Comparison of ENCODE assay signal across 10 cellular contexts in the genomic region with DNA sequence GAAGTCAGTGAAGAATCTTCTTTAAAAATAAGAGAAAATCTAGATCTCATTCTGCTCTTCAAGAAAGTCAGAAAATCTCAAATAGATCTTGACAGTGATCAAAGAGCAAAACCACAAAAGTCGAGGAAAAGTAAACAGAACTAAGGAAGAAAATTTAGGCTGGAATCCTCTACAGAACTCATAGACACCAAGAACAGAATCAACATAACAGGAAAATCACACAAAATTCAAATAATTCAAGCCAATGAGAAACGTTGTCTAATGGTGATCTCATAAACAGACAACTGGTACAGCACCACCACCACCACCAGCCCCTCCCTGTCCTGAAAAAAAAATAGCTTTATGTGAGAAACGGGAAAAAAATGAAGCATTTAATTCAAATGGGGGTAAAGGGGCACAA. TPM values are rescaled to one million over a fixed set of nuclear protein-coding genes. Genes with fewer than 3 reads are reported as not detected.
DNase-seq lines count a peak whose midpoint lies in the region; ATAC-seq and TF ChIP-seq lines count a peak whose summit lies in the region.
"Had no signal": no experiment of that assay in that cellular context is flagged by ENCODE, and none has a peak within 500 bp of the region (broad histone marks: within the 10 kb centered on the region; RNA-seq: fewer than 3 reads in every experiment).

No MANE protein-coding gene starts in this region.

- H3K4me1 ChIP-seq in OCI-LY7 (ENCODE audit: insufficient read depth, low read length, poor library complexity, severe bottlenecking) (peaks cover 92% of the 10 kb centered on the region), endocrine pancreas (ENCODE audit: control insufficient read depth, insufficient read depth, low read length) (peaks cover 27% of the 10 kb centered on the region), osteoblast (ENCODE audit: insufficient read depth, low read length) (peaks cover 75% of the 10 kb centered on the region), aorta (ENCODE audit: control insufficient read depth in 1 of 2, insufficient read depth in 2 of 2, low read length in 2 of 2) (peaks cover 3 to 19% of the 10 kb centered on the region in 2 donors)

- POLR2A ChIA-PET in OCI-LY7 (lab: Charles Lee) = interaction anchor here (0.5 to 7.0 kb wide), 6 partner anchors 9 to 1982 kb away, joined by 3 to 68 read pairs (median 4); no protein-coding TSS in a partner anchor

- H4K20me1 ChIP-seq in OCI-LY7 (ENCODE audit: insufficient read depth, low read length) (peaks cover 59% of the 10 kb centered on the region), osteoblast (ENCODE audit: insufficient read depth, low read length) (peaks cover 91% of the 10 kb centered on the region)

- H3K27me3 ChIP-seq in endocrine pancreas (ENCODE audit: control insufficient read depth, insufficient read depth, low read length) (no peaks in the 10 kb centered on the region), osteoblast (ENCODE audit: insufficient read depth, low read length) (no peaks in the 10 kb centered on the region), aorta (ENCODE audit: control insufficient read depth in 1 of 2, insufficient read depth in 2 of 2, low read length in 1 of 2) (no peaks in the 10 kb centered on the region)

- no peaks in the 10 kb centered on the region for H3K9me2 ChIP-seq in OCI-LY7 (ENCODE audit: insufficient read depth, low read length)

- no peak overlapping the region for H3K9ac ChIP-seq in endocrine pancreas (ENCODE audit: control insufficient read depth, insufficient read depth, low read length)

- intact Hi-C loops in OCI-LY7 (cut with micrococcal nuclease; ENCODE audit: unreplicated experiment) = no loop called here
- intact Hi-C loops in aorta (cut with DNase I) = no loop called here

- no peaks in the 10 kb centered on the region; the same call in 1 of the 2 replicates for H3K9me3 ChIP-seq in OCI-LY7 (ENCODE audit: low read length)
- no peaks in the 10 kb centered on the region for H3K9me3 ChIP-seq in endocrine pancreas (ENCODE audit: control insufficient read depth, low read length)
- H3K9me3 ChIP-seq in osteoblast (ENCODE audit: low read depth, low read length) = no peaks in the 10 kb centered on the region
- no peaks in the 10 kb centered on the region for H3K9me3 ChIP-seq in aorta (ENCODE audit: control insufficient read depth, low read length)

- ATAC-seq in GM19395 (IDR thresholded peaks at IDR 0.05; ENCODE audit: unreplicated experiment) (no peak), aorta (ENCODE audit: low FRiP score) (no peak)

- CTCF ChIA-PET in OCI-LY7 (lab: Charles Lee; ENCODE audit: unreplicated experiment) = interaction anchor here (0.5 kb wide), 1 partner anchor 146 kb away, joined by 3 read pairs; no protein-coding TSS in a partner anchor

- H3K79me2 ChIP-seq in OCI-LY7 (ENCODE audit: insufficient read depth, low read depth, low read length) (peaks cover 100% of the 10 kb centered on the region), osteoblast (ENCODE audit: insufficient read depth, low read length) (peaks cover 100% of the 10 kb centered on the region)

- H2AFZ ChIP-seq in OCI-LY7 (ENCODE audit: low read length) (no peak overlapping the region), osteoblast (ENCODE audit: low read length) (no peak overlapping the region)

- in situ Hi-C loops in ACHN (cut with HindIII; ENCODE audit: low pct_ligation_motif_present, low pct_unique_long_range_greater_than_20kb, low sequenced_read_pairs) = no loop called here

- H3K36me3 ChIP-seq in OCI-LY7 (ENCODE audit: insufficient read depth, low read length) (peaks cover 77% of the 10 kb centered on the region), endocrine pancreas (ENCODE audit: control insufficient read depth, insufficient read depth, low read length) (no peaks in the 10 kb centered on the region), osteoblast (ENCODE audit: insufficient read depth, low read length) (peaks cover 20% of the 10 kb centered on the region), aorta (ENCODE audit: control insufficient read depth in 1 of 2, insufficient read depth in 2 of 2, low read length in 1 of 2) (no peaks in the 10 kb centered on the region)

- 16 to 18% methylated on average over 3 of the region's 3 CpGs for WGBS in aorta, 2 donors

- no peak for TF ChIP-seq CTCF in OCI-LY7 (conservative IDR thresholded peaks at IDR 0.05; ENCODE audit: low read length)
- TF ChIP-seq CTCF in osteoblast (IDR thresholded peaks at IDR 0.05; ENCODE audit: extremely low read depth, low read depth, low read length) = no peak

- H3K27ac ChIP-seq in OCI-LY7 (ENCODE audit: low read depth, low read length, poor library complexity, severe bottlenecking) (peak overlapping the region; percentile 66), osteoblast (ENCODE audit: low read depth, low read length) (peak overlapping the region; percentile 6), aorta (ENCODE audit: low read depth in 1 of 2, low read length in 2 of 2) (no peak overlapping the region)

- H3K4me2 ChIP-seq in OCI-LY7 (ENCODE audit: low read length) = peak overlapping the region; percentile 85
- H3K4me2 ChIP-seq in osteoblast (ENCODE audit: insufficient read depth, low read length) = peak overlapping the region; percentile 63

- no peak overlapping the region for H3K4me3 ChIP-seq in OCI-LY7 (ENCODE audit: low read depth, low read length, poor library complexity, severe bottlenecking)
- peak overlapping the region; percentile 98 for H3K4me3 ChIP-seq in endocrine pancreas (ENCODE audit: control insufficient read depth, insufficient read depth, low read length)
- no peak overlapping the region for H3K4me3 ChIP-seq in osteoblast (ENCODE audit: insufficient read depth, low read length)
- no peak overlapping the region for H3K4me3 ChIP-seq in aorta (ENCODE audit: low read length in 2 of 2)

- peak; percentile 51 for DNase-seq in ELR (ENCODE audit: low read depth)
- DNase-seq in OCI-LY7 (ENCODE audit: low spot score) = no peak
- no peak for DNase-seq in osteoblast (ENCODE audit: insufficient read length, low spot score, missing footprints)
- DNase-seq in KG1 (lab: John Stamatoyannopoulos, UW) = no peak
- DNase-seq in ACHN = no peak
- DNase-seq in aorta = no peak
- DNase-seq: GF-D8, NCI-H524 treated with DMSO at 0.1 percent for 48 hours had no signal

- no TSS peak for BruUV-seq in OCI-LY7 (replicated peaks; lab: Mats Ljungman, UMichigan)

RNA-seq across cellular contexts. Expression of gene ITGB1, which starts 6.9 kb away (rescaled TPM):
- 165 and 179 TPM in 2 replicates for total RNA-seq in OCI-LY7 (2014; rRNA removed; shearing (Covaris generic))
- 167 and 199 TPM in 2 replicates for total RNA-seq in OCI-LY7 (2022)
- 1,572 and 1,742 TPM in 2 replicates for total RNA-seq in osteoblast
- total RNA-seq in aorta = 1,000 to 10,000 TPM in 1 of 2 donors, 100 to 1,000 TPM in 1; 870 to 1,426 TPM
- polyA plus RNA-seq in aorta = 100 to 1,000 TPM; 678 to 697 TPM

Comparison
In these comparisons a context has a peak if more than half of its experiments do, and no peak if none do; other contexts are left out.
1. H3K27ac ChIP-seq: peak in OCI-LY7 (single experiment) and osteoblast (single experiment); none in aorta (0 of 2).